ENCODE assay signal across 8 cellular contexts in genomic region chr12:120496353-120497340, GRCh38. TPM values are rescaled to one million over a fixed set of nuclear protein-coding genes. Genes with fewer than 3 reads are reported as not detected.
DNase-seq lines count a peak whose midpoint lies in the region; ATAC-seq and TF ChIP-seq lines count a peak whose summit lies in the region.

No MANE protein-coding gene starts in this region.

- TF ChIP-seq CTCF in GM10266 (IDR thresholded peaks at IDR 0.05; ENCODE audit: control insufficient read depth, insufficient read depth, low read depth, missing control alignments) (peak; percentile 40), epithelial cell of esophagus (IDR thresholded peaks at IDR 0.05; ENCODE audit: insufficient read depth, low read depth, low read length, missing control alignments) (no peak)

- ATAC-seq in HG02610 (IDR thresholded peaks at IDR 0.05; ENCODE audit: unreplicated experiment) (peak; percentile 3), HG02763 (IDR thresholded peaks at IDR 0.05; ENCODE audit: unreplicated experiment) (no peak)

- H3K4me3 ChIP-seq in epithelial cell of esophagus (ENCODE audit: low read length): peak overlapping the region; percentile 82

- DNase-seq in GM10266 (ENCODE audit: extremely low spot score): peak; percentile 69
- DNase-seq in NCI-H526 treated with DMSO at 0.1 percent for 48 hours (lab: John Stamatoyannopoulos, UW): peak; percentile 53
- DNase-seq in activated CD8-positive, alpha-beta memory T cell treated with anti-CD3 and anti-CD28 coated beads, Interleukin-2, amount 50 U/mL, for 48 hours: peak; percentile 70
- peak; percentile 57 for DNase-seq in epithelial cell of esophagus (ENCODE audit: low read depth)
- DNase-seq in mucosa of gallbladder (ENCODE audit: low spot score): peak; percentile 62
- DNase-seq in stimulated activated CD8-positive, alpha-beta memory T cell treated with anti-CD3 and anti-CD28 coated beads, Interleukin-4, amount 100 ng/mL, for 4 hours (ENCODE audit: low read depth in 2 of 2, low spot score in 1 of 2): peak; percentile 25 to 32

RNA-seq across cellular contexts. Expression of gene DYNLL1, which starts 0.7 kb away (rescaled TPM):
- total RNA-seq in mucosa of gallbladder: 393 TPM

RNA-seq across cellular contexts. Expression of gene SRSF9, which starts 27.1 kb away (rescaled TPM):
- total RNA-seq in mucosa of gallbladder: 134 TPM

RNA-seq across cellular contexts. Expression of gene COQ5, which starts 32.3 kb away (rescaled TPM):
- 31.6 TPM for total RNA-seq in mucosa of gallbladder

RNA-seq across cellular contexts. Expression of gene RNF10, which starts 37.5 kb away (rescaled TPM):
- 195 TPM for total RNA-seq in mucosa of gallbladder

RNA-seq across cellular contexts. Expression of gene GATC, which starts 50.4 kb away (rescaled TPM):
- 30.2 TPM for total RNA-seq in mucosa of gallbladder
